ENCODE assay signal across 18 cellular contexts in the genomic region with DNA sequence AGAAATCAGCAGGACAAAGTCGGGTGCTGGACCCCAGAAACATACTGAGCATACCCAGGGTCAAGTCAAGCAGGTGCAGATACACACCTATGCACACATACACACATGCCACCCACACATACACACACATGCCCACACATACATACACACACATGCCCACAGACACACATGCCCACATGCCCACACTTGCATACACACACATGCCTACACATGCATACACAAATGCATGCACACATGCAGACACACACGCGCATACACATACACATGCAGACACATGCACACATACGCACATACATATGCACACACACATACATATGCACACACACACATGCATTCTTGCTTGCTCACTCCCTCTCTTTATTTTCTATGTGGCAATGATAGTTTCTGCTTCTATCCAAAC.
DNase-seq lines count a peak whose midpoint lies in the region; ATAC-seq, FAIRE-seq and TF ChIP-seq lines count a peak whose summit lies in the region.
"Had no signal": no experiment of that assay in that cellular context is flagged by ENCODE, and none has a peak within 500 bp of the region (broad histone marks: within the 10 kb centered on the region; RNA-seq: fewer than 3 reads in every experiment).

No MANE protein-coding gene starts in this region.

- H3K27me3 ChIP-seq in H9 (ENCODE audit: insufficient read depth, low read length) = no peaks in the 10 kb centered on the region
- H3K27me3 ChIP-seq in H1 (replicated peaks in 1 of 4; ENCODE audit: control insufficient read depth in 3 of 4, extremely low read depth in 1 of 4, insufficient read depth in 3 of 4, low read length in 3 of 4) = no peaks in the 10 kb centered on the region
- H3K27me3 ChIP-seq: BE2C had no signal

- TF ChIP-seq RAD21 in H1 (IDR thresholded peaks at IDR 0.05 in 1 of 2, conservative IDR thresholded peaks at IDR 0.05 in 1 of 2; ENCODE audit: low read depth in 2 of 2, low read length in 2 of 2) = no peak

- no peak overlapping the region for H3K4me3 ChIP-seq in HEK293 (ENCODE audit: low read depth, low read length)
- no peak overlapping the region for H3K4me3 ChIP-seq in H1 (ENCODE audit: extremely low read depth in 1 of 4, insufficient read depth in 2 of 4, low read depth in 3 of 4, low read length in 4 of 4)
- no peak overlapping the region for H3K4me3 ChIP-seq in foreskin fibroblast (ENCODE audit: low read depth in 1 of 2, low read length in 2 of 2)
- H3K4me3 ChIP-seq: A549 had no signal

- ATAC-seq in stimulated activated effector memory CD8-positive, alpha-beta T cell treated with anti-CD3 and anti-CD28 coated beads, Interleukin-12 subunit alpha, Interleukin-12 subunit beta, amount 100 ng/mL, for 72 hours = peak; percentile 22
- no peak for ATAC-seq in HG03442 (IDR thresholded peaks at IDR 0.05; ENCODE audit: unreplicated experiment)
- ATAC-seq: A549 had no signal

- no peaks in the 10 kb centered on the region for H3K9me3 Mint-ChIP-seq in H9
- H3K9me3 Mint-ChIP-seq in stimulated activated effector memory CD8-positive, alpha-beta T cell treated with anti-CD3 and anti-CD28 coated beads, Interleukin-12 subunit alpha, Interleukin-12 subunit beta, amount 100 ng/mL, for 72 hours = no peaks in the 10 kb centered on the region
- H3K9me3 Mint-ChIP-seq: IgD-negative memory B cell had no signal

- TF ChIP-seq CTCF in H9 (conservative IDR thresholded peaks at IDR 0.05) (no peak), HEK293 (tag by site-specific recombination; IDR thresholded peaks at IDR 0.05) (no peak), H1 (IDR thresholded peaks at IDR 0.05; ENCODE audit: control extremely low read depth in 1 of 3, insufficient read depth in 1 of 3, low read depth in 1 of 3, low read length in 3 of 3) (no peak), foreskin fibroblast (IDR thresholded peaks at IDR 0.05; ENCODE audit: low read depth, low read length) (no peak)

- H3K27me3 Mint-ChIP-seq in H9 (ENCODE audit: low read depth) = peaks cover 15% of the 10 kb centered on the region
- H3K27me3 Mint-ChIP-seq: IgD-negative memory B cell had no signal

- no peak overlapping the region for H3T11ph ChIP-seq in H9 (ENCODE audit: low read length)

- H3K23me2 ChIP-seq in H9 (ENCODE audit: insufficient read length, low read depth, low read length, poor library complexity, severe bottlenecking) (no peaks in the 10 kb centered on the region), H1 (ENCODE audit: low read depth, low read length) (no peaks in the 10 kb centered on the region)

- peaks cover 2% of the 10 kb centered on the region in 2 experiments; a peak in 1 of 4 replicates for H3K4me1 Mint-ChIP-seq in H9
- H3K4me1 Mint-ChIP-seq in stimulated activated effector memory CD8-positive, alpha-beta T cell treated with anti-CD3 and anti-CD28 coated beads, Interleukin-12 subunit alpha, Interleukin-12 subunit beta, amount 100 ng/mL, for 72 hours = no peaks in the 10 kb centered on the region
- H3K4me1 Mint-ChIP-seq: CD4-positive, alpha-beta memory T cell; IgD-negative memory B cell had no signal

- H4K5ac ChIP-seq in H9 (ENCODE audit: insufficient read length, low read depth, low read length) (no peak overlapping the region), H1 (ENCODE audit: insufficient read length, low read depth, low read length) (no peak overlapping the region)

- WGBS in H9 (ENCODE audit: extremely low coverage, insufficient read length, low lambda C conversion rate) = no CpG with 5 or more reads among the region's 4 CpGs
- 84% methylated on average over 4 of the region's 4 CpGs; no CpG with 5 or more reads in 1 of the 2 experiments for WGBS in H1 (ENCODE audit: extremely low coverage in 1 of 2, insufficient coverage in 1 of 2, insufficient read length in 1 of 2, insufficient replicate concordance in 2 of 2, low coverage in 1 of 2, low lambda C conversion rate in 2 of 2, missing lambda C conversion rate in 1 of 2), 2 experiments

- TF ChIP-seq EP300 in H1 (IDR thresholded peaks at IDR 0.05; ENCODE audit: borderline replicate concordance in 1 of 2, low read depth in 2 of 2, low read length in 2 of 2) = no peak

- no peak for TF ChIP-seq POLR2A in H1 (IDR thresholded peaks at IDR 0.05; ENCODE audit: control extremely low read depth in 1 of 2, low read depth in 2 of 2, low read length in 2 of 2)

- H3K27ac Mint-ChIP-seq in H9 = no peak overlapping the region
- H3K27ac Mint-ChIP-seq in stimulated activated effector memory CD8-positive, alpha-beta T cell treated with anti-CD3 and anti-CD28 coated beads, Interleukin-12 subunit alpha, Interleukin-12 subunit beta, amount 100 ng/mL, for 72 hours = no peak overlapping the region
- H3K27ac Mint-ChIP-seq: CD4-positive, alpha-beta memory T cell; IgD-negative memory B cell had no signal

- H2BK5ac ChIP-seq in H9 (ENCODE audit: insufficient read length, low read length) = no peak overlapping the region
- no peak overlapping the region for H2BK5ac ChIP-seq in H1 (ENCODE audit: low read depth, low read length)

- no peak overlapping the region for H2BK120ac ChIP-seq in H9 (ENCODE audit: low read depth, low read length, poor library complexity, severe bottlenecking)
- H2BK120ac ChIP-seq in H1 (replicated peaks; ENCODE audit: low read depth, low read length) = no peak overlapping the region

- H4K91ac ChIP-seq in H9 (ENCODE audit: insufficient read length, low read depth, low read length) (no peak overlapping the region), H1 (replicated peaks; ENCODE audit: insufficient read length, low read length) (peak overlapping the region; percentile 37)

- H3K36me3 ChIP-seq in HEK293 (ENCODE audit: control insufficient read depth in 2 of 2, insufficient read depth in 1 of 2, low read length in 2 of 2) (peaks cover 0 to 8% of the 10 kb centered on the region in 2 experiments; a peak in 2 of 3 replicates), H1 (ENCODE audit: control insufficient read depth in 2 of 4, insufficient read depth in 4 of 4, low read length in 3 of 4) (no peaks in the 10 kb centered on the region)
- H3K36me3 ChIP-seq: BE2C had no signal

- CTCF ChIA-PET in HEK293 (lab: Yijun Ruan, JAX) (interaction anchor here (0.7 kb wide), 1 partner anchor 283 kb away, joined by 3 read pairs; no protein-coding TSS in a partner anchor), H1 (lab: Charles Lee; ENCODE audit: partially characterized antibody) (interaction anchor here (0.7 to 16.4 kb wide), 5 partner anchors 11 to 299 kb away, joined by 3 to 131 read pairs (median 4); no protein-coding TSS in a partner anchor)

- H3K4me3 Mint-ChIP-seq in H9 = no peak overlapping the region
- H3K4me3 Mint-ChIP-seq in stimulated activated effector memory CD8-positive, alpha-beta T cell treated with anti-CD3 and anti-CD28 coated beads, Interleukin-12 subunit alpha, Interleukin-12 subunit beta, amount 100 ng/mL, for 72 hours = no peak overlapping the region
- H3K4me3 Mint-ChIP-seq: CD4-positive, alpha-beta memory T cell; IgD-negative memory B cell had no signal

- H4K20me1 ChIP-seq in H9 (ENCODE audit: control insufficient read depth, insufficient read depth, insufficient read length) (no peaks in the 10 kb centered on the region), H1 (replicated peaks in 1 of 2; ENCODE audit: control insufficient read depth in 1 of 2, insufficient read depth in 2 of 2, low read length in 2 of 2) (peaks cover 0 to 4% of the 10 kb centered on the region in 2 experiments)

- H3K56ac ChIP-seq in H9 (ENCODE audit: insufficient read length, low read depth, low read length) (no peak overlapping the region), H1 (replicated peaks; ENCODE audit: insufficient read length, low read depth, low read length) (no peak overlapping the region)

- POLR2A ChIA-PET in HEK293 (lab: Yijun Ruan, JAX) (no interaction called here), H1 (lab: Charles Lee; ENCODE audit: partially characterized antibody) (no interaction called here)

- FAIRE-seq in H1 (lab: Jason Lieb, UNC) = no peak
- FAIRE-seq: A549, G401.6, GM12892, GM19239, H54 had no signal

- H3K4ac ChIP-seq in H9 (ENCODE audit: low read depth, low read length) = no peak overlapping the region
- H3K4ac ChIP-seq in H1 (replicated peaks; ENCODE audit: insufficient read length, low read depth, low read length) = no peak overlapping the region

- H3K4me1 ChIP-seq in H9 (ENCODE audit: insufficient read depth, low read length) = no peaks in the 10 kb centered on the region
- H3K4me1 ChIP-seq in HEK293 (ENCODE audit: control insufficient read depth, insufficient read depth, low read length) = peaks cover 3% of the 10 kb centered on the region
- H3K4me1 ChIP-seq in H1 (replicated peaks in 1 of 4; ENCODE audit: control insufficient read depth in 3 of 4, insufficient read depth in 4 of 4, low read length in 3 of 4) = no peaks in the 10 kb centered on the region; a peak in 1 of 7 replicates
- H3K4me1 ChIP-seq: A549 had no signal

- H3K79me2 ChIP-seq in H9 (ENCODE audit: insufficient read depth, low read length) (no peaks in the 10 kb centered on the region), H1 (ENCODE audit: control insufficient read depth in 1 of 2, insufficient read depth in 2 of 2, low read length in 2 of 2) (no peaks in the 10 kb centered on the region)

- H3K27ac ChIP-seq in H9 (ENCODE audit: insufficient read length, low read depth, low read length) (no peak overlapping the region), HEK293 (ENCODE audit: extremely low read depth, low read depth, low read length) (no peak overlapping the region), H1 (ENCODE audit: low read depth, low read length) (no peak overlapping the region)
- H3K27ac ChIP-seq: A549, C4-2B had no signal

- no peak overlapping the region for H2AK5ac ChIP-seq in H9 (ENCODE audit: insufficient read length, low read length)
- no peak overlapping the region for H2AK5ac ChIP-seq in H1 (ENCODE audit: low read depth, low read length)

- H3K9me3 ChIP-seq in H9 (ENCODE audit: control insufficient read depth, low read depth, low read length) (no peaks in the 10 kb centered on the region), HEK293 (ENCODE audit: control insufficient read depth, insufficient read depth, low read depth, low read length) (no peaks in the 10 kb centered on the region), H1 (ENCODE audit: insufficient read depth in 2 of 2, low read depth in 1 of 2, low read length in 1 of 2) (no peaks in the 10 kb centered on the region)
- H3K9me3 ChIP-seq: A549, BE2C had no signal

- H2BK20ac ChIP-seq in H9 (ENCODE audit: low read depth, low read length, poor library complexity, severe bottlenecking) (no peak overlapping the region), H1 (ENCODE audit: low read length) (no peak overlapping the region)

- H3K4me2 ChIP-seq in H9 (ENCODE audit: insufficient read depth, insufficient read length, low read length) = no peak overlapping the region
- no peak overlapping the region for H3K4me2 ChIP-seq in H1 (ENCODE audit: insufficient read depth in 1 of 2, low read depth in 2 of 2, low read length in 2 of 2)
- H3K4me2 ChIP-seq: A549 had no signal

- H2AFZ ChIP-seq in H9 (ENCODE audit: low read length) = no peak overlapping the region
- H2AFZ ChIP-seq in H1 (ENCODE audit: low read length) = no peak overlapping the region

- H3K36me3 Mint-ChIP-seq in H9 (ENCODE audit: insufficient read depth in 1 of 3, low read depth in 3 of 3) = no peaks in the 10 kb centered on the region
- no peaks in the 10 kb centered on the region for H3K36me3 Mint-ChIP-seq in stimulated activated effector memory CD8-positive, alpha-beta T cell treated with anti-CD3 and anti-CD28 coated beads, Interleukin-12 subunit alpha, Interleukin-12 subunit beta, amount 100 ng/mL, for 72 hours
- H3K36me3 Mint-ChIP-seq: CD4-positive, alpha-beta memory T cell; IgD-negative memory B cell had no signal

- no peak overlapping the region for H2BK12ac ChIP-seq in H9 (ENCODE audit: insufficient read length, low read depth, low read length)
- no peak overlapping the region for H2BK12ac ChIP-seq in H1 (ENCODE audit: low read depth, low read length)

- DNase-seq in H9 (no peak), H1 (ENCODE audit: low read depth in 1 of 2, low spot score in 2 of 2) (no peak), foreskin fibroblast (no peak)
- DNase-seq in stimulated activated effector memory CD8-positive, alpha-beta T cell treated with anti-CD3 and anti-CD28 coated beads, Interleukin-12 subunit alpha, Interleukin-12 subunit beta, amount 100 ng/mL, for 72 hours (ENCODE audit: low spot score in 2 of 2) = no peak
- DNase-seq: BE2C; CD4-positive, alpha-beta memory T cell; DMS153; DMS79 treated with DMSO at 0.1 percent for 48 hours; EL had no signal

- H3K14ac ChIP-seq in H9 (ENCODE audit: insufficient read depth, low read length) = no peak overlapping the region
- no peak overlapping the region for H3K14ac ChIP-seq in H1 (ENCODE audit: insufficient read length)

- no peak overlapping the region for H2BK15ac ChIP-seq in H9 (ENCODE audit: low read depth, low read length)
- H2BK15ac ChIP-seq in H1 (ENCODE audit: low read length) = no peak overlapping the region

- no peaks in the 10 kb centered on the region for H3K79me1 ChIP-seq in H9 (ENCODE audit: insufficient read depth, low read depth, low read length, poor library complexity, severe bottlenecking)
- H3K79me1 ChIP-seq in H1 (ENCODE audit: low read depth, low read length) = no peaks in the 10 kb centered on the region

- H4K8ac ChIP-seq in H9 (replicated peaks; ENCODE audit: insufficient read length, low read depth, low read length) (no peak overlapping the region), H1 (ENCODE audit: extremely low read depth, insufficient read depth, low read length) (no peak overlapping the region)

- H3K9ac ChIP-seq in H9 (ENCODE audit: extremely low read depth, insufficient read length, low read length) (no peak overlapping the region), H1 (replicated peaks in 1 of 4; ENCODE audit: extremely low read depth in 1 of 4, low read depth in 3 of 4, low read length in 3 of 4) (no peak overlapping the region)

- no peak overlapping the region for H3K18ac ChIP-seq in H9 (ENCODE audit: insufficient read length, low read depth, low read length)
- no peak overlapping the region for H3K18ac ChIP-seq in H1 (ENCODE audit: extremely low read depth, low read length)

- H3K23ac ChIP-seq in H9 (ENCODE audit: insufficient read length, low read depth, low read length) (peak overlapping the region; percentile 1), H1 (ENCODE audit: insufficient read length) (no peak overlapping the region)
